Comparison of ENCODE assay signal across 22 cellular contexts in the genomic region with DNA sequence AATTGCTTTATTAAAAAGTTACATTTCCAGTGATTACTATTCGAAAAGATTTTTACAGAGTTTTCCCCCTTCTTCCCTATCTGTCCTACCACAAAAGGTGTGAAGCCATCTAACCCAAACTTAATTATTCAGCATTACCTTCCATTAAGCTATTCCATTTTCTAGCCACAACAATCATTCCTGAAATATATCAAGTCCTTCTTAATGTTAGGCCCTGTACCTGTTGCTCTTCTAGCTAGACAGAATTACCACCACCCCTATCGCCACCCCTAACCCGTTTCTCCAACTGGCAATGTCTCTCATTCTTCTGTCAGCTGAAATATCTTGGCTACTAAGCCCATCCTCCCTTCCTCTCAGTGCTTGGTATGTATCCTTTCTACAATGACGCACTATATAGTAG. TPM values are rescaled to one million over a fixed set of nuclear protein-coding genes. Genes with fewer than 3 reads are reported as not detected.
DNase-seq lines count a peak whose midpoint lies in the region; ATAC-seq and TF ChIP-seq lines count a peak whose summit lies in the region.
"Had no signal": no experiment of that assay in that cellular context is flagged by ENCODE, and none has a peak within 500 bp of the region (broad histone marks: within the 10 kb centered on the region; RNA-seq: fewer than 3 reads in every experiment).

No MANE protein-coding gene starts in this region.

- H3K27me3 ChIP-seq in muscle layer of colon (ENCODE audit: control insufficient read depth in 1 of 2, insufficient read depth in 2 of 2, low read length in 2 of 2) = no peaks in the 10 kb centered on the region
- no peaks in the 10 kb centered on the region for H3K27me3 ChIP-seq in suprapubic skin
- H3K27me3 ChIP-seq: heart left ventricle, right atrium auricular region, tibial nerve had no signal

- DNase-seq in stimulated activated naive CD8-positive, alpha-beta T cell treated with anti-CD3 and anti-CD28 coated beads, Interleukin-15, amount 100 ng/mL, for 72 hours = no peak
- no peak for DNase-seq in SK-N-MC (ENCODE audit: low read depth, low spot score)
- DNase-seq in suprapubic skin (ENCODE audit: low spot score in 2 of 2) = no peak
- DNase-seq in ACHN = no peak
- DNase-seq: activated CD4-positive, alpha-beta T cell treated with anti-CD3 and anti-CD28 coated beads, Interleukin-2, amount 50 U/mL, for 48 hours; activated naive CD4-positive, alpha-beta T cell treated with Interleukin-2 at 50 U/mL for 16 hours; aorta; GDM1; heart left ventricle; NCI-H1417; NCI-H774; occipital lobe; stimulated activated naive CD8-positive, alpha-beta T cell treated with anti-CD3 and anti-CD28 coated beads, Interleukin-15, Interleukin-2, amounts not matched to agents 100 U/mL and 50 U/mL, for 24 hours had no signal

- H3K4me1 ChIP-seq in muscle layer of colon (ENCODE audit: insufficient read depth, low read length) (peaks cover 46% of the 10 kb centered on the region), suprapubic skin (peaks cover 31% of the 10 kb centered on the region)

- peaks cover 73% of the 10 kb centered on the region for H3K36me3 Mint-ChIP-seq in stimulated activated naive CD8-positive, alpha-beta T cell treated with anti-CD3 and anti-CD28 coated beads, Interleukin-15, Interleukin-2, amounts not matched to agents 100 ng/mL and 50 ng/mL, for 24 hours (ENCODE audit: low read depth)

- H3K9ac ChIP-seq in SK-N-MC (ENCODE audit: insufficient read length) (no peak overlapping the region), muscle layer of colon (ENCODE audit: low read length) (no peak overlapping the region)

- TF ChIP-seq POLR2A in suprapubic skin (IDR thresholded peaks at IDR 0.05) = no peak

- H3K9me3 Mint-ChIP-seq in stimulated activated naive CD8-positive, alpha-beta T cell treated with anti-CD3 and anti-CD28 coated beads, Interleukin-15, Interleukin-2, amounts not matched to agents 100 ng/mL and 50 ng/mL, for 24 hours = no peaks in the 10 kb centered on the region
- H3K9me3 Mint-ChIP-seq in stimulated activated naive CD8-positive, alpha-beta T cell treated with anti-CD3 and anti-CD28 coated beads, Interleukin-15, amount 100 ng/mL, for 72 hours = no peaks in the 10 kb centered on the region
- H3K9me3 Mint-ChIP-seq: memory B cell had no signal

- H3K4me3 ChIP-seq in SK-N-MC = no peak overlapping the region
- no peak overlapping the region for H3K4me3 ChIP-seq in muscle layer of colon (ENCODE audit: low read depth in 1 of 2, low read length in 2 of 2)
- no peak overlapping the region for H3K4me3 ChIP-seq in suprapubic skin
- H3K4me3 ChIP-seq: heart left ventricle, K562, right atrium auricular region, tibial nerve had no signal

- H3K36me3 ChIP-seq in SK-N-MC (ENCODE audit: insufficient read depth, low read length) = peaks cover 58% of the 10 kb centered on the region
- H3K36me3 ChIP-seq in muscle layer of colon (ENCODE audit: insufficient read depth, low read length) = peaks cover 6% of the 10 kb centered on the region
- H3K36me3 ChIP-seq in suprapubic skin = peaks cover 13% of the 10 kb centered on the region
- H3K36me3 ChIP-seq: right atrium auricular region had no signal

- 87% methylated on average over 4 of the region's 4 CpGs for WGBS in suprapubic skin

- peak overlapping the region; percentile 69 for H3K27ac Mint-ChIP-seq in stimulated activated naive CD8-positive, alpha-beta T cell treated with anti-CD3 and anti-CD28 coated beads, Interleukin-15, Interleukin-2, amounts not matched to agents 100 ng/mL and 50 ng/mL, for 24 hours
- no peak overlapping the region for H3K27ac Mint-ChIP-seq in stimulated activated naive CD8-positive, alpha-beta T cell treated with anti-CD3 and anti-CD28 coated beads, Interleukin-15, amount 100 ng/mL, for 72 hours
- H3K27ac Mint-ChIP-seq: memory B cell had no signal

- H3K27me3 Mint-ChIP-seq in stimulated activated naive CD8-positive, alpha-beta T cell treated with anti-CD3 and anti-CD28 coated beads, Interleukin-15, Interleukin-2, amounts not matched to agents 100 ng/mL and 50 ng/mL, for 24 hours = no peaks in the 10 kb centered on the region
- no peaks in the 10 kb centered on the region for H3K27me3 Mint-ChIP-seq in stimulated activated naive CD8-positive, alpha-beta T cell treated with anti-CD3 and anti-CD28 coated beads, Interleukin-15, amount 100 ng/mL, for 72 hours
- H3K27me3 Mint-ChIP-seq: memory B cell had no signal

- TF ChIP-seq CTCF in suprapubic skin (IDR thresholded peaks at IDR 0.05) = no peak

- H3K27ac ChIP-seq in SK-N-MC (peak overlapping the region; percentile 34; the same call in 1 of the 2 replicates), muscle layer of colon (ENCODE audit: low read depth, low read length) (peak overlapping the region; percentile 31), suprapubic skin (no peak overlapping the region)
- H3K27ac ChIP-seq: tibial nerve had no signal

- peaks cover 83% of the 10 kb centered on the region for H3K4me1 Mint-ChIP-seq in stimulated activated naive CD8-positive, alpha-beta T cell treated with anti-CD3 and anti-CD28 coated beads, Interleukin-15, Interleukin-2, amounts not matched to agents 100 ng/mL and 50 ng/mL, for 24 hours (ENCODE audit: low read depth)
- H3K4me1 Mint-ChIP-seq in stimulated activated naive CD8-positive, alpha-beta T cell treated with anti-CD3 and anti-CD28 coated beads, Interleukin-15, amount 100 ng/mL, for 72 hours = peaks cover 86% of the 10 kb centered on the region

- H3K9me3 ChIP-seq in SK-N-MC (ENCODE audit: low read depth, low read length) (no peaks in the 10 kb centered on the region), muscle layer of colon (ENCODE audit: low read length) (no peaks in the 10 kb centered on the region), suprapubic skin (no peaks in the 10 kb centered on the region)
- H3K9me3 ChIP-seq: heart left ventricle, right atrium auricular region, tibial nerve had no signal

- no peak overlapping the region for H3K4me3 Mint-ChIP-seq in stimulated activated naive CD8-positive, alpha-beta T cell treated with anti-CD3 and anti-CD28 coated beads, Interleukin-15, Interleukin-2, amounts not matched to agents 100 ng/mL and 50 ng/mL, for 24 hours
- no peak overlapping the region for H3K4me3 Mint-ChIP-seq in stimulated activated naive CD8-positive, alpha-beta T cell treated with anti-CD3 and anti-CD28 coated beads, Interleukin-15, amount 100 ng/mL, for 72 hours
- H3K4me3 Mint-ChIP-seq: memory B cell had no signal

- no peak for ATAC-seq in stimulated activated naive CD8-positive, alpha-beta T cell treated with anti-CD3 and anti-CD28 coated beads, Interleukin-15, amount 100 ng/mL, for 72 hours
- ATAC-seq in HG02642 (IDR thresholded peaks at IDR 0.05; ENCODE audit: poor library complexity, unreplicated experiment) = no peak
- ATAC-seq: HCT116; heart left ventricle; K562; stimulated activated naive CD8-positive, alpha-beta T cell treated with anti-CD3 and anti-CD28 coated beads, Interleukin-15, Interleukin-2, amounts not matched to agents 100 U/mL and 50 U/mL, for 24 hours had no signal

- in situ Hi-C loops in ACHN (cut with HindIII; ENCODE audit: low pct_ligation_motif_present, low pct_unique_long_range_greater_than_20kb, low sequenced_read_pairs) = no loop called here

- no peak for TF ChIP-seq EP300 in suprapubic skin (IDR thresholded peaks at IDR 0.05)

RNA-seq across cellular contexts. Expression of a gene that starts 13.9 kb away (rescaled TPM):
- 10 to 100 TPM; 23.2 to 51.4 (median 29.9) TPM for total RNA-seq in suprapubic skin

RNA-seq across cellular contexts. Expression of a gene that starts 23.1 kb away (rescaled TPM):
- total RNA-seq in suprapubic skin = 1 to 10 TPM in 3 of 4 donors, under 1 TPM in 1; 0.72 to 4.7 (median 3.6) TPM
- total RNA-seq: K562, MCF 10A, occipital lobe had no signal
